ENCODE assay signal across 8 cellular contexts in the genomic region with DNA sequence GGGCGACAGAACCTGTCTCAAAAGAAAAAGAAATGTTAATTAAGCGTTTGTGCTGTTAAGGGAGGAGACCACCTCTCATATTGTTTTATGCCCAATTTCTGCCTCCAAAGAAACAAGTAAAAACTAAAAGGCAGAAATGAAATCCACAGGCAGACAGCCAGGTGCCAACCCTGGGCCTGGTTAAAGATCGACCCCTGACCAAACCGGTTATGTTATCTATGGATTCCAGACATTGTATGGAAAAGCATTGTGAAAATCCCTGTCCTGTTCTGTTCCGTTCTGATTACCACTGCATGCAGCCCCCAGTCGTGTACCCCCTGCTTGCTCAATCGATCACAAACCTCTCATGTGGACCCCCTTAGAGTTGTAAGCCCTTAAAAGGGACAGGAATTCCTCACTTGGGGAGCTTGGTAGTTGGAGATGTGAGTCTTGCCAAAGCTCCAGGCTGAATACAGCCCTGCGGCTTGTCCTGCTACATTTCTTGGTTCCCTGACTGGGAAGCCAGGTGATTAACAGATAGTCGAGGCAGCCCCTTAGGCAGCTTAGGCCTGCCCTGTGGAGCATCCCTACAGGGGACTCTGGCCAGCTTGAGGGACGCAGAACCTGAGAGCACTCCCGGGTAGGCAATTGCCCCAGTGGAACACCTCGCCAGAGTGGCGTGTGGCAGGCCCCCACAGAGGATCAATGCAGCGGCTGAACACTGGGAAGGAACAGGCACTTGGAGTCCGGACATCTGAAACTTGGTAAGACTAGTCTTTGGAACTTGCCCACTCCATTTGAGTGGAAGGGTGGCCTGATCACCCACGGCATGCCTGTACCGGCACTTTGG. TPM values are rescaled to one million over a fixed set of nuclear protein-coding genes. Genes with fewer than 3 reads are reported as not detected.
DNase-seq lines count a peak whose midpoint lies in the region; ATAC-seq, FAIRE-seq and TF ChIP-seq lines count a peak whose summit lies in the region.

No MANE protein-coding gene starts in this region.

- peak overlapping the region; percentile 68; the same call in 1 of the 2 replicates for H2AFZ ChIP-seq in OCI-LY7 (ENCODE audit: low read length)

- TF ChIP-seq EP300 in ovary (IDR thresholded peaks at IDR 0.05), result no peak

- ATAC-seq in CD8-positive, alpha-beta T cell, result no peak
- ATAC-seq in GM19035 (IDR thresholded peaks at IDR 0.05; ENCODE audit: unreplicated experiment) (no peak), HG03521 (IDR thresholded peaks at IDR 0.05; ENCODE audit: unreplicated experiment) (no peak)

- peaks cover 22% of the 10 kb centered on the region for H3K79me2 ChIP-seq in OCI-LY7 (ENCODE audit: insufficient read depth, low read depth, low read length)

- no peaks in the 10 kb centered on the region for H3K9me3 ChIP-seq in CD8-positive, alpha-beta T cell (ENCODE audit: low read length)
- H3K9me3 ChIP-seq in OCI-LY7 (ENCODE audit: low read length), result no peaks in the 10 kb centered on the region
- H3K9me3 ChIP-seq in ovary, result no peaks in the 10 kb centered on the region

- H3K9me3 Mint-ChIP-seq in CD8-positive, alpha-beta T cell, result no peaks in the 10 kb centered on the region
- H3K9me3 Mint-ChIP-seq in endothelial cell (ENCODE audit: unreplicated experiment), result no peaks in the 10 kb centered on the region

- peaks cover 33% of the 10 kb centered on the region for H3K36me3 Mint-ChIP-seq in CD8-positive, alpha-beta T cell
- H3K36me3 Mint-ChIP-seq in endothelial cell (ENCODE audit: low read depth, unreplicated experiment), result peaks cover 25% of the 10 kb centered on the region

- peak overlapping the region; percentile 94 for H3K27ac Mint-ChIP-seq in CD8-positive, alpha-beta T cell
- peak overlapping the region; percentile 67 for H3K27ac Mint-ChIP-seq in endothelial cell (ENCODE audit: unreplicated experiment)

- no peak for DNase-seq in CD8-positive, alpha-beta T cell
- DNase-seq in OCI-LY7 (ENCODE audit: low spot score) (no peak), endothelial cell (ENCODE audit: low spot score) (no peak), ovary (no peak), D721Med (ENCODE audit: insufficient read length, low spot score) (no peak), SKM-1 treated with dmso at 0.1 percent for 144 hours (lab: John Stamatoyannopoulos, UW; ENCODE audit: unreplicated experiment) (no peak)

- H3K4me1 ChIP-seq in CD8-positive, alpha-beta T cell (ENCODE audit: insufficient read depth, low read length), result peaks cover 16% of the 10 kb centered on the region
- H3K4me1 ChIP-seq in OCI-LY7 (ENCODE audit: insufficient read depth, low read length, poor library complexity, severe bottlenecking) (peaks cover 28% of the 10 kb centered on the region), ovary (ENCODE audit: insufficient read depth) (peaks cover 7% of the 10 kb centered on the region)

- FAIRE-seq in D721Med (lab: Jason Lieb, UNC), result no peak

- intact Hi-C loops in CD8-positive, alpha-beta T cell (cut with DNase I, micrococcal nuclease), result loop anchor here in 1 of 2 experiments (1.0 to 10.0 kb wide), 6 partner anchors 46 to 569 kb away; a partner anchor contains a TSS
- intact Hi-C loops in OCI-LY7 (cut with micrococcal nuclease; ENCODE audit: unreplicated experiment) (no loop called here), ovary (cut with DNase I) (no loop called here)

- POLR2A ChIA-PET in CD8-positive, alpha-beta T cell (lab: Charles Lee), result interaction anchor here (0.7 to 1.3 kb wide), 5 partner anchors 14 to 88 kb away, joined by 3 to 7 read pairs (median 6); a partner anchor contains a TSS
- POLR2A ChIA-PET in OCI-LY7 (lab: Charles Lee), result interaction anchor here (0.6 kb wide), 1 partner anchor 38 kb away, joined by 3 read pairs; no protein-coding TSS in a partner anchor

- peak overlapping the region; percentile 91 for H3K4me3 ChIP-seq in CD8-positive, alpha-beta T cell (ENCODE audit: low read depth, low read length)
- H3K4me3 ChIP-seq in OCI-LY7 (ENCODE audit: low read depth, low read length, poor library complexity, severe bottlenecking), result peak overlapping the region; percentile 96
- peak overlapping the region; percentile 88 for H3K4me3 ChIP-seq in ovary

- H3K27me3 ChIP-seq in CD8-positive, alpha-beta T cell (ENCODE audit: insufficient read depth, low read length), result no peaks in the 10 kb centered on the region
- H3K27me3 ChIP-seq in ovary, result no peaks in the 10 kb centered on the region

- no peak overlapping the region for H3K27ac ChIP-seq in CD8-positive, alpha-beta T cell (ENCODE audit: low read depth, low read length)
- H3K27ac ChIP-seq in OCI-LY7 (ENCODE audit: low read depth, low read length, poor library complexity, severe bottlenecking) (no peak overlapping the region), ovary (no peak overlapping the region)

- TF ChIP-seq CTCF in CD8-positive, alpha-beta T cell (IDR thresholded peaks at IDR 0.05), result no peak
- TF ChIP-seq CTCF in OCI-LY7 (conservative IDR thresholded peaks at IDR 0.05; ENCODE audit: low read length) (no peak), endothelial cell (IDR thresholded peaks at IDR 0.05; ENCODE audit: unreplicated experiment) (no peak), ovary (IDR thresholded peaks at IDR 0.05) (no peak), D721Med (IDR thresholded peaks at IDR 0.05; ENCODE audit: insufficient read depth, missing control alignments) (no peak)

- CTCF ChIA-PET in CD8-positive, alpha-beta T cell (lab: Charles Lee), result interaction anchor here (0.7 kb wide), 1 partner anchor 14 kb away, joined by 3 read pairs; no protein-coding TSS in a partner anchor
- CTCF ChIA-PET in OCI-LY7 (lab: Charles Lee; ENCODE audit: unreplicated experiment), result no interaction called here

- peak overlapping the region; percentile 78 for H3K4me2 ChIP-seq in OCI-LY7 (ENCODE audit: low read length)

- no peaks in the 10 kb centered on the region for H3K27me3 Mint-ChIP-seq in CD8-positive, alpha-beta T cell (ENCODE audit: low read depth)
- H3K27me3 Mint-ChIP-seq in endothelial cell (ENCODE audit: unreplicated experiment), result peaks cover 15% of the 10 kb centered on the region

- peaks cover 54% of the 10 kb centered on the region for H3K4me1 Mint-ChIP-seq in CD8-positive, alpha-beta T cell (ENCODE audit: low read depth)
- H3K4me1 Mint-ChIP-seq in endothelial cell (ENCODE audit: unreplicated experiment), result peaks cover 37% of the 10 kb centered on the region

- H3K4me3 Mint-ChIP-seq in CD8-positive, alpha-beta T cell, result peak overlapping the region; percentile 96
- H3K4me3 Mint-ChIP-seq in endothelial cell (ENCODE audit: unreplicated experiment), result peak overlapping the region; percentile 96

- BruUV-seq in OCI-LY7 (replicated peaks; lab: Mats Ljungman, UMichigan), result no TSS peak

- no peaks in the 10 kb centered on the region for H4K20me1 ChIP-seq in OCI-LY7 (ENCODE audit: insufficient read depth, low read length)

- 88 to 91% (median 89%) methylated on average over 17 of the region's 17 CpGs for WGBS in ovary, 3 donors

- no peak for TF ChIP-seq POLR2A in ovary (IDR thresholded peaks at IDR 0.05)

- no peaks in the 10 kb centered on the region for H3K36me3 ChIP-seq in CD8-positive, alpha-beta T cell (ENCODE audit: insufficient read depth, low read length)
- H3K36me3 ChIP-seq in OCI-LY7 (ENCODE audit: insufficient read depth, low read length) (peaks cover 15% of the 10 kb centered on the region), ovary (no peaks in the 10 kb centered on the region)

- no peaks in the 10 kb centered on the region for H3K9me2 ChIP-seq in OCI-LY7 (ENCODE audit: insufficient read depth, low read length)

RNA-seq across cellular contexts. Expression of a gene that starts 0.7 kb away (rescaled TPM):
- 10 to 100 TPM; 14.3 to 18.6 TPM for total RNA-seq in CD8-positive, alpha-beta T cell
- total RNA-seq in OCI-LY7 (2014; rRNA removed; shearing (Covaris generic)), result 8.6 and 10.2 TPM in 2 replicates
- total RNA-seq in OCI-LY7 (2022), result 11.4 and 12.5 TPM in 2 replicates
- 7.0 TPM for total RNA-seq in endothelial cell (ENCODE audit: unreplicated experiment)
- 1 to 10 TPM; 5.2 to 9.9 (median 7.2) TPM for total RNA-seq in ovary
- 1 to 10 TPM; 4.9 to 7.1 TPM for polyA plus RNA-seq in ovary

RNA-seq across cellular contexts. Expression of a gene that starts 14.6 kb away (rescaled TPM):
- 10 to 100 TPM; 25.6 to 28.5 TPM for total RNA-seq in CD8-positive, alpha-beta T cell
- total RNA-seq in OCI-LY7 (2014; rRNA removed; shearing (Covaris generic)), result 19.8 and 20.2 TPM in 2 replicates
- total RNA-seq in OCI-LY7 (2022), result 24.6 and 25.8 TPM in 2 replicates
- 24.5 TPM for total RNA-seq in endothelial cell (ENCODE audit: unreplicated experiment)
- 10 to 100 TPM in 5 of 7 donors, 1 to 10 TPM in 2; 7.8 to 19.4 (median 12.5) TPM for total RNA-seq in ovary
- polyA plus RNA-seq in ovary, result 1 to 10 TPM; 4.0 to 4.6 TPM

RNA-seq across cellular contexts. Expression of a gene that starts 34.2 kb away (rescaled TPM):
- total RNA-seq in CD8-positive, alpha-beta T cell, result 10 to 100 TPM; 45.4 to 46.9 TPM
- total RNA-seq in OCI-LY7 (2014; rRNA removed; shearing (Covaris generic)), result 22.7 and 25.0 TPM in 2 replicates
- total RNA-seq in OCI-LY7 (2022) (45.9 and 52.5 TPM in 2 replicates), endothelial cell (ENCODE audit: unreplicated experiment) (36.8 TPM), ovary (10 to 100 TPM; 20.7 to 41.6 (median 39.4) TPM)
- polyA plus RNA-seq in ovary, result 10 to 100 TPM; 12.3 to 27.7 TPM

RNA-seq across cellular contexts. Expression of a gene that starts 46.0 kb away (rescaled TPM):
- total RNA-seq in CD8-positive, alpha-beta T cell, result 10 to 100 TPM; 54.0 to 57.6 TPM
- 19.7 and 21.6 TPM in 2 replicates for total RNA-seq in OCI-LY7 (2014; rRNA removed; shearing (Covaris generic))
- total RNA-seq in OCI-LY7 (2022) (23.8 and 25.2 TPM in 2 replicates), endothelial cell (ENCODE audit: unreplicated experiment) (19.6 TPM), ovary (10 to 100 TPM; 15.4 to 21.7 (median 17.2) TPM)
- polyA plus RNA-seq in ovary, result 10 to 100 TPM in 1 of 2 donors, 1 to 10 TPM in 1; 7.9 to 11.8 TPM
